Comparison of ENCODE assay signal across 14 cellular contexts in genomic region chr22:44586337-44586990, GRCh38.
DNase-seq lines count a peak whose midpoint lies in the region; ATAC-seq, FAIRE-seq and TF ChIP-seq lines count a peak whose summit lies in the region.
"Had no signal": no experiment of that assay in that cellular context is flagged by ENCODE, and none has a peak within 500 bp of the region (broad histone marks: within the 10 kb centered on the region; RNA-seq: fewer than 3 reads in every experiment).

No MANE protein-coding gene starts in this region.

- H3K4me3 Mint-ChIP-seq in astrocyte (ENCODE audit: unreplicated experiment) (no peak overlapping the region), nephron progenitor cell (peak overlapping the region; percentile 47)
- H3K4me3 Mint-ChIP-seq: mesothelial cell of epicardium had no signal

- H3K27ac Mint-ChIP-seq in astrocyte (ENCODE audit: unreplicated experiment) (no peak overlapping the region), nephron progenitor cell (no peak overlapping the region)
- H3K27ac Mint-ChIP-seq: mesothelial cell of epicardium had no signal

- DNase-seq in DMS153 treated with DMSO at 0.1 percent for 48 hours (lab: John Stamatoyannopoulos, UW; ENCODE audit: unreplicated experiment) = peak; percentile 35
- peak; percentile 51 for DNase-seq in NCI-H146 treated with DMSO at 0.1 percent for 48 hours (lab: John Stamatoyannopoulos, UW; ENCODE audit: unreplicated experiment)
- no peak for DNase-seq in astrocyte (ENCODE audit: low read depth)
- no peak for DNase-seq in nephron progenitor cell
- no peak for DNase-seq in HPDE6-E6E7 (ENCODE audit: extremely low spot score)
- DNase-seq: activated CD8-positive, alpha-beta memory T cell treated with anti-CD3 and anti-CD28 coated beads, Interleukin-2, amount 50 U/mL, for 48 hours; NCI-H226; testis had no signal

- H3K9me3 ChIP-seq in astrocyte (ENCODE audit: insufficient read depth, low read depth, low read length) = no peaks in the 10 kb centered on the region
- H3K9me3 ChIP-seq: ascending aorta, testis had no signal

- H3K4me1 ChIP-seq in astrocyte (ENCODE audit: insufficient read depth, low read length) = no peaks in the 10 kb centered on the region
- H3K4me1 ChIP-seq: ascending aorta, testis had no signal

- H3K36me3 Mint-ChIP-seq in astrocyte (ENCODE audit: low read depth, unreplicated experiment) (peaks cover 2% of the 10 kb centered on the region), nephron progenitor cell (ENCODE audit: low read depth) (peaks cover 11% of the 10 kb centered on the region)
- H3K36me3 Mint-ChIP-seq: mesothelial cell of epicardium had no signal

- no peak for TF ChIP-seq CTCF in astrocyte (IDR thresholded peaks at IDR 0.05; ENCODE audit: insufficient read depth, low read depth, low read length)
- TF ChIP-seq CTCF in nephron progenitor cell (IDR thresholded peaks at IDR 0.05) = no peak

- no peak overlapping the region for H2AFZ ChIP-seq in astrocyte (ENCODE audit: low read depth, low read length)

- ATAC-seq in GM21529 (IDR thresholded peaks at IDR 0.05; ENCODE audit: unreplicated experiment) (no peak), HG02870 (IDR thresholded peaks at IDR 0.05; ENCODE audit: unreplicated experiment) (no peak)

- H3K27me3 ChIP-seq in astrocyte (ENCODE audit: insufficient read depth, low read length) = peaks cover 20% of the 10 kb centered on the region
- H3K27me3 ChIP-seq: ascending aorta, testis had no signal

- H3K79me2 ChIP-seq in astrocyte (ENCODE audit: insufficient read depth, low read length) = no peaks in the 10 kb centered on the region

- no peaks in the 10 kb centered on the region for H4K20me1 ChIP-seq in astrocyte (ENCODE audit: insufficient read depth, low read length)

- H3K9me3 Mint-ChIP-seq in astrocyte (ENCODE audit: unreplicated experiment) (peaks cover 14% of the 10 kb centered on the region), nephron progenitor cell (peaks cover 20% of the 10 kb centered on the region)

- H3K27ac ChIP-seq in astrocyte (ENCODE audit: low read depth, low read length) = no peak overlapping the region
- H3K27ac ChIP-seq: ascending aorta, testis had no signal

- FAIRE-seq in astrocyte (lab: Jason Lieb, UNC) = no peak
- FAIRE-seq: endothelial cell of umbilical vein, GM12892 had no signal

- H3K9ac ChIP-seq in astrocyte (ENCODE audit: low read length) = no peak overlapping the region

- H3K4me1 Mint-ChIP-seq in astrocyte (ENCODE audit: low read depth, unreplicated experiment) (no peaks in the 10 kb centered on the region), nephron progenitor cell (peaks cover 45% of the 10 kb centered on the region)
- H3K4me1 Mint-ChIP-seq: mesothelial cell of epicardium had no signal

- peak overlapping the region; percentile 67 for H3K4me2 ChIP-seq in astrocyte (ENCODE audit: low read length)

- H3K36me3 ChIP-seq in astrocyte (ENCODE audit: insufficient read depth, low read length) = no peaks in the 10 kb centered on the region
- H3K36me3 ChIP-seq: ascending aorta had no signal

- H3K27me3 Mint-ChIP-seq in astrocyte (ENCODE audit: low read depth, unreplicated experiment) (peaks cover 59% of the 10 kb centered on the region), nephron progenitor cell (ENCODE audit: low read depth, poor library complexity) (peaks cover 72% of the 10 kb centered on the region)

- H3K4me3 ChIP-seq in astrocyte (ENCODE audit: insufficient read depth, low read depth, low read length) = no peak overlapping the region
- H3K4me3 ChIP-seq: ascending aorta, testis had no signal

Comparison
In these comparisons a context has a peak if more than half of its experiments do, and no peak if none do; other contexts are left out.
1. DNase-seq: peak in DMS153 treated with DMSO at 0.1 percent for 48 hours (single experiment) and NCI-H146 treated with DMSO at 0.1 percent for 48 hours (single experiment); none in astrocyte (single experiment), nephron progenitor cell (single experiment) and HPDE6-E6E7 (single experiment).